1 cellular context compared by ENCODE assay signal in genomic region chr2:226031078-226031937, GRCh38.
TF ChIP-seq lines count a peak whose summit lies in the region.

No MANE protein-coding gene starts in this region.

TF ChIP-seq in HepG2, 621 proteins besides CTCF, POLR2A, EP300 and RAD21 (continued from another document and continues in another):
- TF ChIP-seq, protein P1, sequence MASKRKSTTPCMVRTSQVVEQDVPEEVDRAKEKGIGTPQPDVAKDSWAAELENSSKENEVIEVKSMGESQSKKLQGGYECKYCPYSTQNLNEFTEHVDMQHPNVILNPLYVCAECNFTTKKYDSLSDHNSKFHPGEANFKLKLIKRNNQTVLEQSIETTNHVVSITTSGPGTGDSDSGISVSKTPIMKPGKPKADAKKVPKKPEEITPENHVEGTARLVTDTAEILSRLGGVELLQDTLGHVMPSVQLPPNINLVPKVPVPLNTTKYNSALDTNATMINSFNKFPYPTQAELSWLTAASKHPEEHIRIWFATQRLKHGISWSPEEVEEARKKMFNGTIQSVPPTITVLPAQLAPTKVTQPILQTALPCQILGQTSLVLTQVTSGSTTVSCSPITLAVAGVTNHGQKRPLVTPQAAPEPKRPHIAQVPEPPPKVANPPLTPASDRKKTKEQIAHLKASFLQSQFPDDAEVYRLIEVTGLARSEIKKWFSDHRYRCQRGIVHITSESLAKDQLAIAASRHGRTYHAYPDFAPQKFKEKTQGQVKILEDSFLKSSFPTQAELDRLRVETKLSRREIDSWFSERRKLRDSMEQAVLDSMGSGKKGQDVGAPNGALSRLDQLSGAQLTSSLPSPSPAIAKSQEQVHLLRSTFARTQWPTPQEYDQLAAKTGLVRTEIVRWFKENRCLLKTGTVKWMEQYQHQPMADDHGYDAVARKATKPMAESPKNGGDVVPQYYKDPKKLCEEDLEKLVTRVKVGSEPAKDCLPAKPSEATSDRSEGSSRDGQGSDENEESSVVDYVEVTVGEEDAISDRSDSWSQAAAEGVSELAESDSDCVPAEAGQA (IDR thresholded peaks at IDR 0.05; ENCODE audit: low read depth): peak; percentile 31; the same call in 1 of the 2 replicates
- TF ChIP-seq, protein P1 (CRISPR knock-in tag; IDR thresholded peaks at IDR 0.05; ENCODE audit: borderline replicate concordance): no peak
- TF ChIP-seq TP53 (CRISPR knock-in tag; conservative IDR thresholded peaks at IDR 0.05) (0 out of 2 replicates have a peak, but pooled peaks have one; percentile 65), MYC (CRISPR knock-in tag; IDR thresholded peaks at IDR 0.05; ENCODE audit: borderline replicate concordance) (peak; percentile 75; the same call in 1 of the 2 replicates), ZNF484 (CRISPR knock-in tag; IDR thresholded peaks at IDR 0.05; ENCODE audit: borderline replicate concordance, low read depth) (no peak), ZNF513 (CRISPR knock-in tag; conservative IDR thresholded peaks at IDR 0.05) (no peak), ZNF350 (CRISPR knock-in tag; IDR thresholded peaks at IDR 0.05; ENCODE audit: borderline replicate concordance, low read depth) (peak; percentile 96), HMGA1 (CRISPR knock-in tag; conservative IDR thresholded peaks at IDR 0.05) (no peak), SMARCE1 (IDR thresholded peaks at IDR 0.05; ENCODE audit: borderline replicate concordance) (no peak), GABPA (IDR thresholded peaks at IDR 0.05; ENCODE audit: low read depth, low read length) (no peak), GABPA (CRISPR knock-in tag; IDR thresholded peaks at IDR 0.05; ENCODE audit: low read depth) (0 out of 2 replicates have a peak, but pooled peaks have one; percentile 38), ZNF569 (CRISPR knock-in tag; IDR thresholded peaks at IDR 0.05; ENCODE audit: borderline replicate concordance) (no peak), ZNF329 (CRISPR knock-in tag; IDR thresholded peaks at IDR 0.05; ENCODE audit: low read depth) (no peak), ZNF562 (CRISPR knock-in tag; IDR thresholded peaks at IDR 0.05; ENCODE audit: borderline replicate concordance) (no peak), ZFYVE20 (CRISPR knock-in tag; IDR thresholded peaks at IDR 0.05; ENCODE audit: borderline replicate concordance, low read depth) (no peak), NFKB2 (CRISPR knock-in tag; IDR thresholded peaks at IDR 0.05; ENCODE audit: borderline replicate concordance) (peak; percentile 94; the same call in 1 of the 2 replicates), RFX5 (IDR thresholded peaks at IDR 0.05; ENCODE audit: low read depth, low read length) (no peak), RNF2 (conservative IDR thresholded peaks at IDR 0.05; ENCODE audit: low read depth) (no peak), MEIS1 (CRISPR knock-in tag; IDR thresholded peaks at IDR 0.05; ENCODE audit: borderline replicate concordance) (peak; percentile 32; the same call in 1 of the 2 replicates), ZNF432 (CRISPR knock-in tag; IDR thresholded peaks at IDR 0.05; ENCODE audit: borderline replicate concordance) (no peak), SOX6 (IDR thresholded peaks at IDR 0.05) (no peak), SOX6 (CRISPR knock-in tag; IDR thresholded peaks at IDR 0.05) (peak; percentile 72), PAF1 (CRISPR knock-in tag; IDR thresholded peaks at IDR 0.05) (no peak), ZNF83 (CRISPR knock-in tag; IDR thresholded peaks at IDR 0.05; ENCODE audit: borderline replicate concordance) (0 out of 2 replicates have a peak, but pooled peaks have one; percentile 32), ZSCAN31 (CRISPR knock-in tag; IDR thresholded peaks at IDR 0.05; ENCODE audit: low read depth) (no peak; the same call in 1 of the 2 replicates), RXRB (CRISPR knock-in tag; IDR thresholded peaks at IDR 0.05; ENCODE audit: borderline replicate concordance) (peak; percentile 68), TBX3 (IDR thresholded peaks at IDR 0.05; ENCODE audit: borderline replicate concordance) (peak; percentile 36; the same call in 1 of the 2 replicates), ZNF317 (CRISPR knock-in tag; IDR thresholded peaks at IDR 0.05) (peak; percentile 89), KLF13 (CRISPR knock-in tag; IDR thresholded peaks at IDR 0.05) (no peak), AFF4 (CRISPR knock-in tag; IDR thresholded peaks at IDR 0.05) (peak; percentile 11; the same call in 1 of the 2 replicates), ASH2L (IDR thresholded peaks at IDR 0.05; ENCODE audit: insufficient read length, low read depth, low read length) (peak; percentile 86), ZFP91 (CRISPR knock-in tag; IDR thresholded peaks at IDR 0.05; ENCODE audit: borderline replicate concordance) (peak; percentile 94), HNRNPL (IDR thresholded peaks at IDR 0.05; ENCODE audit: low read depth, low read length) (peak; percentile 85; the same call in 1 of the 2 replicates), SALL1 (CRISPR knock-in tag; IDR thresholded peaks at IDR 0.05) (peak; percentile 93), CHD4 (IDR thresholded peaks at IDR 0.05; ENCODE audit: borderline replicate concordance, low read length) (0 out of 2 replicates have a peak, but pooled peaks have one; percentile 46)
- TF ChIP-seq, protein P2, sequence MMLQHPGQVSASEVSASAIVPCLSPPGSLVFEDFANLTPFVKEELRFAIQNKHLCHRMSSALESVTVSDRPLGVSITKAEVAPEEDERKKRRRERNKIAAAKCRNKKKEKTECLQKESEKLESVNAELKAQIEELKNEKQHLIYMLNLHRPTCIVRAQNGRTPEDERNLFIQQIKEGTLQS (CRISPR knock-in tag; IDR thresholded peaks at IDR 0.05): 0 out of 2 replicates have a peak, but pooled peaks have one; percentile 13
- TF ChIP-seq, protein P3, sequence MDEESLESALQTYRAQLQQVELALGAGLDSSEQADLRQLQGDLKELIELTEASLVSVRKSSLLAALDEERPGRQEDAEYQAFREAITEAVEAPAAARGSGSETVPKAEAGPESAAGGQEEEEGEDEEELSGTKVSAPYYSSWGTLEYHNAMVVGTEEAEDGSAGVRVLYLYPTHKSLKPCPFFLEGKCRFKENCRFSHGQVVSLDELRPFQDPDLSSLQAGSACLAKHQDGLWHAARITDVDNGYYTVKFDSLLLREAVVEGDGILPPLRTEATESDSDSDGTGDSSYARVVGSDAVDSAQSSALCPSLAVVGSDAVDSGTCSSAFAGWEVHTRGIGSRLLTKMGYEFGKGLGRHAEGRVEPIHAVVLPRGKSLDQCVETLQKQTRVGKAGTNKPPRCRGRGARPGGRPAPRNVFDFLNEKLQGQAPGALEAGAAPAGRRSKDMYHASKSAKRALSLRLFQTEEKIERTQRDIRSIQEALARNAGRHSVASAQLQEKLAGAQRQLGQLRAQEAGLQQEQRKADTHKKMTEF (CRISPR knock-in tag; IDR thresholded peaks at IDR 0.05): peak; percentile 88
- TF ChIP-seq, protein P4, sequence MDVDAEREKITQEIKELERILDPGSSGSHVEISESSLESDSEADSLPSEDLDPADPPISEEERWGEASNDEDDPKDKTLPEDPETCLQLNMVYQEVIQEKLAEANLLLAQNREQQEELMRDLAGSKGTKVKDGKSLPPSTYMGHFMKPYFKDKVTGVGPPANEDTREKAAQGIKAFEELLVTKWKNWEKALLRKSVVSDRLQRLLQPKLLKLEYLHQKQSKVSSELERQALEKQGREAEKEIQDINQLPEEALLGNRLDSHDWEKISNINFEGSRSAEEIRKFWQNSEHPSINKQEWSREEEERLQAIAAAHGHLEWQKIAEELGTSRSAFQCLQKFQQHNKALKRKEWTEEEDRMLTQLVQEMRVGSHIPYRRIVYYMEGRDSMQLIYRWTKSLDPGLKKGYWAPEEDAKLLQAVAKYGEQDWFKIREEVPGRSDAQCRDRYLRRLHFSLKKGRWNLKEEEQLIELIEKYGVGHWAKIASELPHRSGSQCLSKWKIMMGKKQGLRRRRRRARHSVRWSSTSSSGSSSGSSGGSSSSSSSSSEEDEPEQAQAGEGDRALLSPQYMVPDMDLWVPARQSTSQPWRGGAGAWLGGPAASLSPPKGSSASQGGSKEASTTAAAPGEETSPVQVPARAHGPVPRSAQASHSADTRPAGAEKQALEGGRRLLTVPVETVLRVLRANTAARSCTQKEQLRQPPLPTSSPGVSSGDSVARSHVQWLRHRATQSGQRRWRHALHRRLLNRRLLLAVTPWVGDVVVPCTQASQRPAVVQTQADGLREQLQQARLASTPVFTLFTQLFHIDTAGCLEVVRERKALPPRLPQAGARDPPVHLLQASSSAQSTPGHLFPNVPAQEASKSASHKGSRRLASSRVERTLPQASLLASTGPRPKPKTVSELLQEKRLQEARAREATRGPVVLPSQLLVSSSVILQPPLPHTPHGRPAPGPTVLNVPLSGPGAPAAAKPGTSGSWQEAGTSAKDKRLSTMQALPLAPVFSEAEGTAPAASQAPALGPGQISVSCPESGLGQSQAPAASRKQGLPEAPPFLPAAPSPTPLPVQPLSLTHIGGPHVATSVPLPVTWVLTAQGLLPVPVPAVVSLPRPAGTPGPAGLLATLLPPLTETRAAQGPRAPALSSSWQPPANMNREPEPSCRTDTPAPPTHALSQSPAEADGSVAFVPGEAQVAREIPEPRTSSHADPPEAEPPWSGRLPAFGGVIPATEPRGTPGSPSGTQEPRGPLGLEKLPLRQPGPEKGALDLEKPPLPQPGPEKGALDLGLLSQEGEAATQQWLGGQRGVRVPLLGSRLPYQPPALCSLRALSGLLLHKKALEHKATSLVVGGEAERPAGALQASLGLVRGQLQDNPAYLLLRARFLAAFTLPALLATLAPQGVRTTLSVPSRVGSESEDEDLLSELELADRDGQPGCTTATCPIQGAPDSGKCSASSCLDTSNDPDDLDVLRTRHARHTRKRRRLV (CRISPR knock-in tag; IDR thresholded peaks at IDR 0.05): peak; percentile 92
- TF ChIP-seq, protein P5, sequence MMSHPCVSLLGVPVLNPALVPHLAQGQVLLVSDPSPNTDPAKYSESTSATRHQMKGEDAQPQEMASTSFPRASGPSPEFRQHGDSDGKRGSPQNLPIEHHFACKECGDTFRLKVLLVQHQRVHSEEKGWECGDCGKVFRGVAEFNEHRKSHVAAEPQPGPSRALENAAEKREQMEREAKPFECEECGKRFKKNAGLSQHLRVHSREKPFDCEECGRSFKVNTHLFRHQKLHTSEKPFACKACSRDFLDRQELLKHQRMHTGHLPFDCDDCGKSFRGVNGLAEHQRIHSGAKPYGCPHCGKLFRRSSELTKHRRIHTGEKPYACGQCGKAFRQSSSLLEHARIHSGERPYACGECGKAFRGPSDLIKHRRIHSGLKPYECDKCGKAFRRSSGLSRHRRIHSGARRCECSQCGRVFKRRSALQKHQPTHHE (CRISPR knock-in tag; IDR thresholded peaks at IDR 0.05; ENCODE audit: borderline replicate concordance): no peak; the same call in 1 of the 2 replicates
